Comparison of ENCODE assay signal across 8 cellular contexts in the genomic region with DNA sequence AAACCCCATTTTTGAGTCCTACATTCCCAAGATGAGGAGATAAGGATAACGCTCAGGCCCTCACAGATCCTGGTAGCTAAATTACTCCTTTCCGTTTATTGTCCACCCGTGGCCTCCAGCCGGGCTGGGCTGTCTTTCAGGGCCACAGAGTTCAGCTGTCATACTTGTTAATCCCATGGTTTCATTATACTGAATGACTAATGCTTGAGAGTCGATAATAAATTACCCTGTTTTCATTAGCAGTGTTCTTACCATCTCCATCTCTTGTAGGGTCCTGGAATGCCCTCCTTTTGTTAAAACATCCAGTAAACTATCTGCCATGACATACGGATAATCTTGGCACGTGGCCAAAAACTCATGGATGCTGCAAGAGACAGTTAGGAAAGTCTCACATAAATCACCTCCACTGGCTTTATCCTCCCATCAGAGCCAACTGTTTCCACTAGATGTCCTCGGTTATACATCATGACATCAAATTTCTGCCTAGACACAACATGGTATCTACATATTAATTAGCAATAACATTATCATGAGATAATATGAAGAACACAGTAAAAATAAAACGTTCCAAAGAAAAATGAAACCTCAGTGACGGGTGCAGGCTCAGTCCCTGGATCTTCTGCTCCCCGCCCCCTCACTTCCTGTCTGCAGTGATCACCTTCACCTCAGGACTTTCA. TPM values are rescaled to one million over a fixed set of nuclear protein-coding genes. Genes with fewer than 3 reads are reported as not detected.
DNase-seq lines count a peak whose midpoint lies in the region; ATAC-seq, FAIRE-seq and TF ChIP-seq lines count a peak whose summit lies in the region.

No MANE protein-coding gene starts in this region.

- FAIRE-seq in small intestine (lab: Jason Lieb, UNC) (no peak), urothelium cell line (lab: Jason Lieb, UNC) (no peak), kidney (lab: Jason Lieb, UNC) (no peak)

- ATAC-seq in Right ventricle myocardium inferior, result no peak

- TF ChIP-seq CTCF in epithelial cell of esophagus (IDR thresholded peaks at IDR 0.05; ENCODE audit: insufficient read depth, low read depth, low read length, missing control alignments), result peak; percentile 42
- TF ChIP-seq CTCF in kidney (IDR thresholded peaks at IDR 0.05; ENCODE audit: borderline replicate concordance, extremely low read depth, insufficient read depth), result no peak

- H3K4me3 ChIP-seq in epithelial cell of esophagus (ENCODE audit: low read length), result no peak overlapping the region
- H3K4me3 ChIP-seq in small intestine (ENCODE audit: low read depth in 1 of 2, low read length in 2 of 2), result no peak overlapping the region
- H3K4me3 ChIP-seq in kidney (ENCODE audit: low read length in 2 of 2), result no peak overlapping the region

- no peaks in the 10 kb centered on the region for H3K4me1 ChIP-seq in small intestine (ENCODE audit: control insufficient read depth in 2 of 2, insufficient read depth in 1 of 2, low read depth in 1 of 2, low read length in 1 of 2)
- H3K4me1 ChIP-seq in kidney (ENCODE audit: control insufficient read depth in 1 of 2, insufficient read depth in 1 of 2, low read depth in 1 of 2, low read length in 2 of 2), result no peaks in the 10 kb centered on the region

- peak overlapping the region in 1 of 2 donors; percentile 61 for H3K27ac ChIP-seq in small intestine (ENCODE audit: low read depth in 1 of 2, low read length in 1 of 2)
- no peak overlapping the region for H3K27ac ChIP-seq in kidney (ENCODE audit: low read depth in 2 of 2, low read length in 2 of 2)

- H3K27me3 ChIP-seq in small intestine (ENCODE audit: control insufficient read depth in 2 of 2, insufficient read depth in 2 of 2, low read length in 2 of 2), result no peaks in the 10 kb centered on the region

- H3K9me3 ChIP-seq in small intestine (ENCODE audit: control insufficient read depth, low read depth), result no peaks in the 10 kb centered on the region
- no peaks in the 10 kb centered on the region for H3K9me3 ChIP-seq in kidney (ENCODE audit: control insufficient read depth in 1 of 2, low read length in 2 of 2)

- no peak overlapping the region for H3K9ac ChIP-seq in kidney (ENCODE audit: low read length in 2 of 2)

- DNase-seq in Right ventricle myocardium inferior (ENCODE audit: missing footprints) (peak; percentile 30), cardiac septum (ENCODE audit: low spot score) (no peak), RPMI8226 (peak; percentile 26), epithelial cell of esophagus (ENCODE audit: low read depth) (peak; percentile 47), small intestine (peak; percentile 16), HK-2 (ENCODE audit: unreplicated experiment) (no peak), urothelium cell line (ENCODE audit: low spot score) (no peak), kidney (no peak)

- intact Hi-C loops in Right ventricle myocardium inferior (cut with DNase I), result no loop called here
- intact Hi-C loops in cardiac septum (cut with DNase I), result no loop called here
- intact Hi-C loops in kidney (cut with DNase I), result no loop called here

- peaks cover 10 to 23% of the 10 kb centered on the region in 2 donors for H3K36me3 ChIP-seq in small intestine (ENCODE audit: control insufficient read depth in 2 of 2, insufficient read depth in 2 of 2, low read length in 2 of 2)
- H3K36me3 ChIP-seq in kidney (ENCODE audit: control insufficient read depth in 1 of 2, insufficient read depth in 2 of 2, low read length in 2 of 2), result peaks cover 30 to 51% of the 10 kb centered on the region in 2 donors

- 61 to 72% (median 68%) methylated on average over 11 of the region's 11 CpGs for WGBS in small intestine, 3 donors

RNA-seq across cellular contexts. Expression of a gene that starts 45.3 kb away (rescaled TPM):
- total RNA-seq in Right ventricle myocardium inferior (46.6 TPM), cardiac septum (53.4 TPM), kidney (68.0 TPM)
- polyA plus RNA-seq in small intestine (10 to 100 TPM; 40.7 to 44.6 (median 42.3) TPM), kidney (ENCODE audit: insufficient read depth, low read depth, low replicate concordance) (44.1 TPM)

RNA-seq across cellular contexts. Expression of a gene that starts 57.1 kb away (rescaled TPM):
- total RNA-seq in Right ventricle myocardium inferior (11.7 TPM), cardiac septum (6.2 TPM), kidney (40.5 TPM)
- polyA plus RNA-seq in small intestine (1 to 10 TPM in 1 of 3 donors, under 1 TPM in 2; 0.45 to 6.3 (median 0.54) TPM), kidney (ENCODE audit: insufficient read depth, low read depth, low replicate concordance) (0.86 TPM)

Comparison
In these comparisons a context has a peak if more than half of its experiments do, and no peak if none do; other contexts are left out.
1. DNase-seq: peak in Right ventricle myocardium inferior (single experiment), RPMI8226 (single experiment), epithelial cell of esophagus (single experiment) and small intestine (single experiment); none in cardiac septum (single experiment), HK-2 (single experiment), urothelium cell line (single experiment) and kidney (single experiment).